Comparison of ENCODE assay signal across 6 cellular contexts in genomic region chr15:84159346-84160269, GRCh38.
DNase-seq lines count a peak whose midpoint lies in the region; FAIRE-seq and TF ChIP-seq lines count a peak whose summit lies in the region.
"Not testable (repeated sequence)": the region's sequence is repeated elsewhere in the genome, so short reads cannot be mapped to it uniquely, and the experiment has no call there.

No MANE protein-coding gene starts in this region.

- H3K9me3 ChIP-seq in WERI-Rb-1 (ENCODE audit: severe bottlenecking); sigmoid colon: not testable (repeated sequence)

- H3K4me3 Mint-ChIP-seq in chondrocyte (ENCODE audit: unreplicated experiment) = not testable (repeated sequence)

- not testable (repeated sequence) for H3K27me3 Mint-ChIP-seq in chondrocyte (ENCODE audit: low read depth)

- 93% methylated on average over 17 of the region's 17 CpGs for WGBS in sigmoid colon, 2 donors

- not testable (repeated sequence) for H3K9me3 Mint-ChIP-seq in chondrocyte (ENCODE audit: low read depth)

- not testable (repeated sequence) for H3K27ac Mint-ChIP-seq in chondrocyte (ENCODE audit: unreplicated experiment)

- not testable (repeated sequence) for H3K4me3 ChIP-seq in WERI-Rb-1 (ENCODE audit: low read depth, low read length); sigmoid colon

- not testable (repeated sequence) for H3K27ac ChIP-seq in WERI-Rb-1, sigmoid colon

- H3K36me3 ChIP-seq in WERI-Rb-1, sigmoid colon: not testable (repeated sequence)

- intact Hi-C loops in sigmoid colon (cut with DNase I) = not testable (repeated sequence)

- DNase-seq in WERI-Rb-1 (peak; percentile 44), chondrocyte (ENCODE audit: low spot score) (peak; percentile 59), islet precursor cell (peak; percentile 32), mesenteric fat pad (ENCODE audit: low spot score) (peak; percentile 67), sigmoid colon (peak; percentile 56)
- not testable (repeated sequence) for DNase-seq in urothelium cell line (ENCODE audit: low spot score)

- TF ChIP-seq EP300 in sigmoid colon (IDR thresholded peaks at IDR 0.05) = not testable (repeated sequence)

- H3K36me3 Mint-ChIP-seq in chondrocyte (ENCODE audit: low read depth) = not testable (repeated sequence)

- not testable (repeated sequence) for TF ChIP-seq CTCF in WERI-Rb-1 (IDR thresholded peaks at IDR 0.05; ENCODE audit: low read depth, low read length); chondrocyte (IDR thresholded peaks at IDR 0.05); sigmoid colon (IDR thresholded peaks at IDR 0.05)

- TF ChIP-seq POLR2A in sigmoid colon (IDR thresholded peaks at IDR 0.05) = not testable (repeated sequence)

- H3K27me3 ChIP-seq in WERI-Rb-1 (ENCODE audit: insufficient read depth, low read depth, severe bottlenecking); sigmoid colon: not testable (repeated sequence)

- peak; percentile 32 for FAIRE-seq in urothelium cell line (lab: Jason Lieb, UNC)

- not testable (repeated sequence) for H3K4me1 ChIP-seq in sigmoid colon

- not testable (repeated sequence) for H3K4me1 Mint-ChIP-seq in chondrocyte (ENCODE audit: low read depth)
